1 cellular context compared by ENCODE assay signal in genomic region chr11:123219066-123219697, GRCh38.
TF ChIP-seq lines count a peak whose summit lies in the region.

No MANE protein-coding gene starts in this region.

TF ChIP-seq in SK-N-SH treated with all-trans-retinoic acid at 6 μM for 48 hours, 23 proteins besides CTCF, POLR2A, EP300 and RAD21 (continued from another document):
- TF ChIP-seq POU6F1 (CRISPR knock-in tag; IDR thresholded peaks at IDR 0.05; ENCODE audit: borderline replicate concordance, low read depth) = no peak
TF ChIP-seq in SK-N-SH treated with all-trans-retinoic acid at 6 μM for 48 hours: peak in this region for 0.
